ENCODE assay signal across 30 cellular contexts in the genomic region with DNA sequence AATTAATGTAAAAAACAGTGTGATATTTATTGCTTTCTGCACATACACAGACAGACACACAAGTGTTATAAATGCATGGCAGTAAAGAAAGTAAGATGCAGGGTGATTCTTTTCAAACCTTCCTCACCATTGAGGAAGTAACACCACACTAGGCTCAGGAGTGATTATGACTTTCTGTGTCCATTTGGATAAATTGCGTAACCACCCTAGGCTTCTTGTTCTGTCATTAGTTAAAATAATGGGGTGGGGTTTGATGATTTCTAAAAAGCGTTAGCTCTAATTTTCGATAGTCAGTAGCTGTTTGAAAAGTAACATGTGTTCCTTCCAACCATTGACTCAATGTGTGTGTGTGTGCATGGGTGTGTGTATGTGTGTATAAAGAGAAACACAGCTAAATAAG.
"Had no signal": no experiment of that assay in that cellular context is flagged by ENCODE, and none has a peak within 500 bp of the region (broad histone marks: within the 10 kb centered on the region; RNA-seq: fewer than 3 reads in every experiment).

No MANE protein-coding gene starts in this region.

- H3K36me3 Mint-ChIP-seq: activated naive CD8-positive, alpha-beta T cell had no signal

- DNase-seq: activated CD4-positive, alpha-beta memory T cell treated with anti-CD3 and anti-CD28 coated beads, Interleukin-2, amount 10 ng/mL, durations not matched to agents 7 days and 5 days; activated CD4-positive, alpha-beta T cell treated with anti-CD3 and anti-CD28 coated beads for 1 hour; activated CD4-positive, alpha-beta T cell treated with anti-CD3 and anti-CD28 coated beads for 4 hours; activated CD4-positive, alpha-beta T cell treated with anti-CD3 and anti-CD28 coated beads, Interleukin-2, amount 10 ng/mL, durations not matched to agents 7 days and 5 days; activated CD4-positive, alpha-beta T cell treated with anti-CD3 and anti-CD28 coated beads, Interleukin-2, amount 50 U/mL, for 4 hours; activated CD8-positive, alpha-beta memory T cell treated with anti-CD3 and anti-CD28 coated beads, Interleukin-2, amount 50 U/mL, for 48 hours; activated gamma-delta T cell treated with Interleukin-2 at 50 U/mL for 16 hours; activated naive CD4-positive, alpha-beta T cell treated with anti-CD3 and anti-CD28 coated beads, Interleukin-2, amount 50 U/mL, for 16 hours; activated naive CD4-positive, alpha-beta T cell treated with Interleukin-2 at 50 U/mL for 16 hours; activated T-cell treated with anti-CD3 and anti-CD28 coated beads for 4 hours; activated T-cell treated with anti-CD3 and anti-CD28 coated beads, Interleukin-2, amount 50 U/mL, for 24 hours; activated T-cell treated with anti-CD3 and anti-CD28 coated beads, Interleukin-2, amount 50 U/mL, for 72 hours; amniotic stem cell; anterior cingulate cortex; caudate nucleus; cortex of kidney; effector CD8-positive, alpha-beta T cell; foreskin fibroblast; gastrocnemius medialis; glutamatergic neuron; heart left ventricle; T-helper 1 cell; T-helper 17 cell; T1000 had no signal

- H3K4me1 Mint-ChIP-seq: activated CD4-positive, alpha-beta memory T cell treated with anti-CD3 and anti-CD28 coated beads, Interleukin-2, amount 10 ng/mL, durations not matched to agents 7 days and 5 days; activated CD4-positive, alpha-beta T cell treated with anti-CD3 and anti-CD28 coated beads, Interleukin-2, amount 10 ng/mL, durations not matched to agents 7 days and 5 days had no signal

- FAIRE-seq: colon, endometrium, endothelial cell of umbilical vein had no signal

- H3K4me3 ChIP-seq: gastrocnemius medialis, heart left ventricle had no signal

- H3K27me3 Mint-ChIP-seq: activated CD4-positive, alpha-beta memory T cell treated with anti-CD3 and anti-CD28 coated beads, Interleukin-2, amount 10 ng/mL, durations not matched to agents 7 days and 5 days; activated CD4-positive, alpha-beta T cell treated with anti-CD3 and anti-CD28 coated beads, Interleukin-2, amount 10 ng/mL, durations not matched to agents 7 days and 5 days; activated naive CD8-positive, alpha-beta T cell; activated T-cell treated with anti-CD3 and anti-CD28 coated beads, Interleukin-2, amount 50 U/mL, for 24 hours had no signal

- ATAC-seq: activated T-cell treated with anti-CD3 and anti-CD28 coated beads, Interleukin-2, amount 50 U/mL, for 72 hours; gastrocnemius medialis; heart left ventricle; T-helper 17 cell had no signal

- H3K9me3 ChIP-seq: gastrocnemius medialis, heart left ventricle had no signal

- H3K4me3 Mint-ChIP-seq: activated CD4-positive, alpha-beta memory T cell treated with anti-CD3 and anti-CD28 coated beads, Interleukin-2, amount 10 ng/mL, durations not matched to agents 7 days and 5 days; activated CD4-positive, alpha-beta T cell treated with anti-CD3 and anti-CD28 coated beads, Interleukin-2, amount 10 ng/mL, durations not matched to agents 7 days and 5 days; activated naive CD8-positive, alpha-beta T cell; activated T-cell treated with anti-CD3 and anti-CD28 coated beads, Interleukin-2, amount 50 U/mL, for 24 hours; activated T-cell treated with anti-CD3 and anti-CD28 coated beads, Interleukin-2, amount 50 U/mL, for 72 hours; T-helper 17 cell; T-helper 2 cell treated with Interferon-gamma antibody and Interleukin-4, amounts not matched to agents 5 μg/mL and 100 μg/mL, for 36 hours had no signal

- H3K27me3 ChIP-seq: gastrocnemius medialis had no signal

- H3K27ac Mint-ChIP-seq: activated CD4-positive, alpha-beta memory T cell treated with anti-CD3 and anti-CD28 coated beads, Interleukin-2, amount 10 ng/mL, durations not matched to agents 7 days and 5 days; activated CD4-positive, alpha-beta T cell treated with anti-CD3 and anti-CD28 coated beads, Interleukin-2, amount 10 ng/mL, durations not matched to agents 7 days and 5 days; activated naive CD8-positive, alpha-beta T cell; activated T-cell treated with anti-CD3 and anti-CD28 coated beads, Interleukin-2, amount 50 U/mL, for 24 hours; activated T-cell treated with anti-CD3 and anti-CD28 coated beads, Interleukin-2, amount 50 U/mL, for 72 hours; T-helper 17 cell; T-helper 2 cell treated with Interferon-gamma antibody and Interleukin-4, amounts not matched to agents 5 μg/mL and 100 μg/mL, for 36 hours had no signal

- H3K9me3 Mint-ChIP-seq: activated CD4-positive, alpha-beta memory T cell treated with anti-CD3 and anti-CD28 coated beads, Interleukin-2, amount 10 ng/mL, durations not matched to agents 7 days and 5 days; activated CD4-positive, alpha-beta T cell treated with anti-CD3 and anti-CD28 coated beads, Interleukin-2, amount 10 ng/mL, durations not matched to agents 7 days and 5 days had no signal

- H3K36me3 ChIP-seq: gastrocnemius medialis, heart left ventricle had no signal

- H3K27ac ChIP-seq: epithelial cell of prostate, gastrocnemius medialis, heart left ventricle had no signal

- H3K4me1 ChIP-seq: gastrocnemius medialis, heart left ventricle had no signal
